ENCODE assay signal across 8 cellular contexts in genomic region chr20:33730946-33731692, GRCh38. TPM values are rescaled to one million over a fixed set of nuclear protein-coding genes. Genes with fewer than 3 reads are reported as not detected.
A peak's percentile ranks its signal among the peaks of the same experiment; 100 is the strongest.
DNase-seq lines count a peak whose midpoint lies in the region; ATAC-seq and TF ChIP-seq lines count a peak whose summit lies in the region.

No MANE protein-coding gene starts in this region.

- no peak overlapping the region for H2BK5ac ChIP-seq in trophoblast cell (ENCODE audit: low read depth, low read length, poor library complexity)

- CTCF ChIA-PET in Caco-2 (lab: Charles Lee): interaction anchor here (0.6 to 3.5 kb wide), 3 partner anchors 8 to 11 kb away, joined by 4 to 39 read pairs (median 5); partner anchors contain the start of gene PXMP4

- peak overlapping the region; percentile 94 for H3K4me3 Mint-ChIP-seq in Caco-2 (ENCODE audit: unreplicated experiment)

- intact Hi-C loops in Caco-2 (cut with micrococcal nuclease; ENCODE audit: unreplicated experiment): loop anchor here (1.0 to 5.0 kb wide), 4 partner anchors 11 to 289 kb away; partner anchors contain the start of genes NECAB3, PXMP4 and SNTA1
- intact Hi-C loops in esophagus squamous epithelium (cut with DNase I): loop anchor here (10.0 kb wide), 1 partner anchor 266 kb away; no protein-coding TSS in a partner anchor

- H2BK120ac ChIP-seq in trophoblast cell (ENCODE audit: insufficient read depth, low read length, poor library complexity): peak overlapping the region; percentile 92

- H4K12ac ChIP-seq in trophoblast cell (ENCODE audit: low read depth, low read length): peak overlapping the region; percentile 29

- H4K91ac ChIP-seq in trophoblast cell (ENCODE audit: low read depth, low read length): peak overlapping the region; percentile 87

- H3K9me3 ChIP-seq in Caco-2: peaks cover 10% of the 10 kb centered on the region
- H3K9me3 ChIP-seq in SJSA1 (replicated peaks): no peaks in the 10 kb centered on the region; the same call in 1 of the 2 replicates
- peaks cover 1 to 5% (median 1%) of the 10 kb centered on the region in 3 donors for H3K9me3 ChIP-seq in esophagus squamous epithelium
- H3K9me3 ChIP-seq in trophoblast cell (ENCODE audit: insufficient read depth, low read depth, low read length): peaks cover 1% of the 10 kb centered on the region

- H2AK5ac ChIP-seq in trophoblast cell (ENCODE audit: low read length): peak overlapping the region; percentile 19

- H3K9ac ChIP-seq in trophoblast cell (ENCODE audit: low read length): no peak overlapping the region

- peaks cover 27% of the 10 kb centered on the region for H3K4me1 Mint-ChIP-seq in Caco-2 (ENCODE audit: low read depth, unreplicated experiment)

- TF ChIP-seq POLR2A in esophagus squamous epithelium (IDR thresholded peaks at IDR 0.05) (no peak), erythroblast (IDR thresholded peaks at IDR 0.05; ENCODE audit: low read length) (no peak)

- ATAC-seq in HG03342 (IDR thresholded peaks at IDR 0.05; ENCODE audit: unreplicated experiment): no peak

- H3K79me2 ChIP-seq in trophoblast cell (ENCODE audit: control insufficient read depth, insufficient read depth, low read length, poor library complexity): peaks cover 4% of the 10 kb centered on the region

- peak overlapping the region; percentile 78 for H4K8ac ChIP-seq in trophoblast cell (ENCODE audit: low read depth, low read length)

- peaks cover 8% of the 10 kb centered on the region for H3K9me3 Mint-ChIP-seq in Caco-2 (ENCODE audit: unreplicated experiment)

- H3K4me3 ChIP-seq in Caco-2 (ENCODE audit: low read depth, low read length): peak overlapping the region; percentile 33
- H3K4me3 ChIP-seq in SJSA1: peak overlapping the region; percentile 49
- H3K4me3 ChIP-seq in esophagus squamous epithelium: peak overlapping the region; percentile 51 to 82 (median 62)
- H3K4me3 ChIP-seq in trophoblast cell (ENCODE audit: low read depth, low read length): peak overlapping the region; percentile 58

- H3K36me3 Mint-ChIP-seq in Caco-2 (ENCODE audit: insufficient read depth, unreplicated experiment): peaks cover 22% of the 10 kb centered on the region

- H3K14ac ChIP-seq in trophoblast cell (ENCODE audit: low read length): peak overlapping the region; percentile 19

- TF ChIP-seq CTCF in Caco-2 (IDR thresholded peaks at IDR 0.05; ENCODE audit: insufficient read depth in 1 of 2, low read depth in 1 of 2, low read length in 1 of 2, severe bottlenecking in 1 of 2, unreplicated experiment in 1 of 2) (no peak), esophagus squamous epithelium (IDR thresholded peaks at IDR 0.05) (no peak)

- H3K23ac ChIP-seq in trophoblast cell (ENCODE audit: low read length): no peak overlapping the region

- DNase-seq in Caco-2: no peak
- DNase-seq in SJSA1 (ENCODE audit: low read depth in 1 of 2, low spot score in 2 of 2): no peak
- no peak for DNase-seq in esophagus squamous epithelium (lab: John Stamatoyannopoulos, UW)
- DNase-seq in trophoblast cell: no peak
- DNase-seq in kidney tubule cell (ENCODE audit: low spot score): no peak
- DNase-seq in erythroblast (lab: John Stamatoyannopoulos, UW): no peak
- no peak for DNase-seq in effector CD4-positive, alpha-beta T cell

- H3K27ac ChIP-seq in SJSA1: peak overlapping the region; percentile 71
- peak overlapping the region; percentile 92 to 97 (median 95) for H3K27ac ChIP-seq in esophagus squamous epithelium
- H3K27ac ChIP-seq in trophoblast cell (ENCODE audit: low read depth, low read length): peak overlapping the region; percentile 95

- H3K4me2 ChIP-seq in trophoblast cell (ENCODE audit: low read length): peak overlapping the region; percentile 70

- peak overlapping the region; percentile 12 for H3K4ac ChIP-seq in trophoblast cell (ENCODE audit: low read depth, low read length)

- POLR2A ChIA-PET in Caco-2 (lab: Charles Lee): interaction anchor here (1.0 to 1.4 kb wide), 2 partner anchors 11 to 68 kb away, joined by 6 to 15 read pairs; partner anchors contain the start of gene PXMP4

- H3K36me3 ChIP-seq in Caco-2 (ENCODE audit: control insufficient read depth, insufficient read depth, low read length): no peaks in the 10 kb centered on the region
- H3K36me3 ChIP-seq in SJSA1: no peaks in the 10 kb centered on the region
- H3K36me3 ChIP-seq in esophagus squamous epithelium: no peaks in the 10 kb centered on the region
- no peaks in the 10 kb centered on the region for H3K36me3 ChIP-seq in trophoblast cell (ENCODE audit: control insufficient read depth in 1 of 2, insufficient read depth in 2 of 2, low read length in 2 of 2)

- 81 to 93% methylated on average over 15 to 18 of the region's 18 CpGs for WGBS in esophagus squamous epithelium, 2 donors
- no CpG with 5 or more reads among the region's 18 CpGs for WGBS in trophoblast cell (ENCODE audit: extremely low coverage, insufficient coverage, insufficient read length)

- H3K4me1 ChIP-seq in Caco-2 (peaks cover 23% of the 10 kb centered on the region), SJSA1 (replicated peaks) (peaks cover 34% of the 10 kb centered on the region), esophagus squamous epithelium (peaks cover 23 to 37% (median 25%) of the 10 kb centered on the region in 3 donors), trophoblast cell (ENCODE audit: control insufficient read depth in 1 of 2, insufficient read depth in 2 of 2, low read length in 2 of 2) (peaks cover 11 to 20% of the 10 kb centered on the region in 2 experiments)

- peak overlapping the region; percentile 47 for H2AFZ ChIP-seq in trophoblast cell (ENCODE audit: insufficient read depth, low read length, poor library complexity)

- H3K27me3 Mint-ChIP-seq in Caco-2 (ENCODE audit: insufficient read depth, unreplicated experiment): no peaks in the 10 kb centered on the region

- no TSS peak for BruUV-seq in Caco-2 (replicated peaks; lab: Mats Ljungman, UMichigan)

- H3K27ac Mint-ChIP-seq in Caco-2 (ENCODE audit: unreplicated experiment): peak overlapping the region; percentile 53

- H3K18ac ChIP-seq in trophoblast cell (ENCODE audit: low read length): peak overlapping the region; percentile 94

- peaks cover 16% of the 10 kb centered on the region for H3K79me1 ChIP-seq in trophoblast cell (ENCODE audit: low read length)

- peak overlapping the region; percentile 52 for H2BK12ac ChIP-seq in trophoblast cell (ENCODE audit: low read length)

- H3K27me3 ChIP-seq in Caco-2 (replicated peaks; ENCODE audit: control insufficient read depth, insufficient read depth, low read length) (no peaks in the 10 kb centered on the region), SJSA1 (replicated peaks) (no peaks in the 10 kb centered on the region), esophagus squamous epithelium (no peaks in the 10 kb centered on the region), trophoblast cell (ENCODE audit: insufficient read depth, low read length) (no peaks in the 10 kb centered on the region)

RNA-seq across cellular contexts. Expression of gene ZNF341, which starts 0.7 kb away (rescaled TPM):
- 2.9 and 4.6 TPM in 2 replicates for total RNA-seq in Caco-2 (2022)
- total RNA-seq in SJSA1 (2014; rRNA removed; shearing (Covaris generic)): 2.1 and 5.5 TPM in 2 replicates
- total RNA-seq in esophagus squamous epithelium: 1 to 10 TPM; 1.7 to 4.0 (median 3.2) TPM
- polyA plus RNA-seq in trophoblast cell (2013): 3.8 and 4.0 TPM in 2 replicates

RNA-seq across cellular contexts. Expression of gene PXMP4, which starts 11.0 kb away (rescaled TPM):
- 37.3 and 39.5 TPM in 2 replicates for total RNA-seq in Caco-2 (2022)
- total RNA-seq in SJSA1 (2014; rRNA removed; shearing (Covaris generic)): 6.7 and 9.3 TPM in 2 replicates
- 10 to 100 TPM in 2 of 4 donors, 1 to 10 TPM in 2; 3.4 to 11.7 (median 7.6) TPM for total RNA-seq in esophagus squamous epithelium
- polyA plus RNA-seq in trophoblast cell (2013): 1.9 and 2.4 TPM in 2 replicates

RNA-seq across cellular contexts. Expression of gene E2F1, which starts 44.9 kb away (rescaled TPM):
- total RNA-seq in Caco-2 (2022): 67.5 and 74.7 TPM in 2 replicates
- 62.1 and 63.9 TPM in 2 replicates for total RNA-seq in SJSA1 (2014; rRNA removed; shearing (Covaris generic))
- total RNA-seq in esophagus squamous epithelium: 1 to 10 TPM; 2.1 to 4.8 (median 3.1) TPM
- 7.1 TPM in 2 replicates for polyA plus RNA-seq in trophoblast cell (2013)

RNA-seq across cellular contexts. Expression of gene NECAB3, which starts 56.9 kb away (rescaled TPM):
- 98.4 and 105 TPM in 2 replicates for total RNA-seq in Caco-2 (2022)
- 52.1 and 81.1 TPM in 2 replicates for total RNA-seq in SJSA1 (2014; rRNA removed; shearing (Covaris generic))
- total RNA-seq in esophagus squamous epithelium: 10 to 100 TPM; 12.6 to 25.9 (median 19.1) TPM
- 15.3 and 17.0 TPM in 2 replicates for polyA plus RNA-seq in trophoblast cell (2013)

Comparison
In these comparisons a context has a peak if more than half of its experiments do, and no peak if none do; other contexts are left out.
1. RNA of gene E2F1, which starts 44.9 kb away (total RNA-seq): 67.5 to 74.7 TPM in Caco-2 and 62.1 to 63.9 TPM in SJSA1; 2.1 to 4.8 TPM in esophagus squamous epithelium; every median in the first group is over 10 times any median in the second.
2. Peak in every context shown above with its lines, with median percentiles within 50 percentile points of each other: H3K4me3 ChIP-seq and H3K27ac ChIP-seq.